ENCODE assay signal across 10 cellular contexts in the genomic region with DNA sequence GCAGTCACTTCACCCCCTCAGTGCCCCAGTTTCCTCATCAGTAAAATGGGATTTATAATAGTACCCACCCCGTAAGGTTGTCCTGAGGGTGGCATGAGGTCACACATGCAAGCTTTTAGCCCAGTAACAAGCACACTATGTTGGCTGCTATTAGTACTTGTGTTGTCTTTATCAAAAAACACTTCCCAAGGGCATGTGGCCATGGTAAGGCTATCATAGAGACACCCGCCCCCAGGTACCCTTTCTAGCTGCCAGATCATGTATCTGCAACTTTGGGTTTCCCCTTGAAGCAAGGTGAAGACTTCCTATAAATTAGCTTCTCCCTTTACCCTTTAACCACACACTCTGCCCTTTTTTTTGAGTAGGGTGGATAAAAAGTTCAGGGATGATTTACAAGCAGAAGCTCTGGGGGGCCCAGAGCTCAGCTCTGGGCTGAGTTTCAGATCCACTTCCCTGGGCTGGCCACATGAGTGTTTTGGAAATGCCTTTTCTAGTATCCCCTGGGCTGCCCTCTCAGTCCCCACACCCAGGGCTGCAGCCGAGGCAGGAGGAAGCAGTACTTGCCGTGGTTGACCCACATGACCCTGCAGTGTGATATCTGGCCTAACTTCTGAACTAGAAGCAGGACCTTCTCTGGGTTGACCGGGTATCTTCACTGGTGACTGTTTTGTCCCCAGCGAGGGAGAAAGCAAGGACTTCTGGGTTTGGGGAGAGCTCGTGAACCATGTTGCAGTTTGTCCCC. TPM values are rescaled to one million over a fixed set of nuclear protein-coding genes. Genes with fewer than 3 reads are reported as not detected.
DNase-seq lines count a peak whose midpoint lies in the region; ATAC-seq and TF ChIP-seq lines count a peak whose summit lies in the region.
"Had no signal": no experiment of that assay in that cellular context is flagged by ENCODE, and none has a peak within 500 bp of the region (broad histone marks: within the 10 kb centered on the region; RNA-seq: fewer than 3 reads in every experiment).

No MANE protein-coding gene starts in this region.

- no peaks in the 10 kb centered on the region for H3K27me3 ChIP-seq in adrenal gland
- H3K27me3 ChIP-seq: tibial artery had no signal

- peaks cover 44% of the 10 kb centered on the region for H3K36me3 Mint-ChIP-seq in stimulated activated naive CD8-positive, alpha-beta T cell treated with anti-CD3 and anti-CD28 coated beads, Interleukin-15, Interleukin-2, amounts not matched to agents 100 ng/mL and 50 ng/mL, for 24 hours (ENCODE audit: low read depth)

- H3K27ac Mint-ChIP-seq in stimulated activated naive CD8-positive, alpha-beta T cell treated with anti-CD3 and anti-CD28 coated beads, Interleukin-15, Interleukin-2, amounts not matched to agents 100 ng/mL and 50 ng/mL, for 24 hours = peak overlapping the region; percentile 98

- H3K4me3 Mint-ChIP-seq in stimulated activated naive CD8-positive, alpha-beta T cell treated with anti-CD3 and anti-CD28 coated beads, Interleukin-15, Interleukin-2, amounts not matched to agents 100 ng/mL and 50 ng/mL, for 24 hours = peak overlapping the region; percentile 94

- H3K27me3 Mint-ChIP-seq in stimulated activated naive CD8-positive, alpha-beta T cell treated with anti-CD3 and anti-CD28 coated beads, Interleukin-15, Interleukin-2, amounts not matched to agents 100 ng/mL and 50 ng/mL, for 24 hours = no peaks in the 10 kb centered on the region

- TF ChIP-seq CTCF in adrenal gland (IDR thresholded peaks at IDR 0.05) = no peak

- no peaks in the 10 kb centered on the region for H3K9me3 Mint-ChIP-seq in stimulated activated naive CD8-positive, alpha-beta T cell treated with anti-CD3 and anti-CD28 coated beads, Interleukin-15, Interleukin-2, amounts not matched to agents 100 ng/mL and 50 ng/mL, for 24 hours

- ATAC-seq in left ventricle myocardium superior = peak; percentile 58

- peaks cover 76% of the 10 kb centered on the region for H3K4me1 Mint-ChIP-seq in stimulated activated naive CD8-positive, alpha-beta T cell treated with anti-CD3 and anti-CD28 coated beads, Interleukin-15, Interleukin-2, amounts not matched to agents 100 ng/mL and 50 ng/mL, for 24 hours (ENCODE audit: low read depth)

- intact Hi-C loops in left ventricle myocardium superior (cut with micrococcal nuclease) (no loop called here), adrenal gland (cut with DNase I) (no loop called here)

- no peaks in the 10 kb centered on the region for H3K9me3 ChIP-seq in adrenal gland (replicated peaks in 1 of 3)
- H3K9me3 ChIP-seq: tibial artery had no signal

- H3K4me1 ChIP-seq in adrenal gland (replicated peaks in 1 of 2) = peaks cover 16 to 39% of the 10 kb centered on the region in 2 donors

- WGBS in adrenal gland, 4 donors = 54 to 69% (median 65%) methylated on average over 4 to 7 of the region's 7 CpGs

- H3K36me3 ChIP-seq in adrenal gland (replicated peaks in 1 of 2) = peaks cover 0 to 5% of the 10 kb centered on the region in 2 donors

- H3K27ac ChIP-seq in adrenal gland = peak overlapping the region in 1 of 5 donors; percentile 41

- DNase-seq in SIG-M5 treated with dmso at 0.1 percent for 504 hours (lab: John Stamatoyannopoulos, UW; ENCODE audit: unreplicated experiment) (peak; percentile 43), SIG-M5 (lab: John Stamatoyannopoulos, UW) (no peak), left ventricle myocardium superior (peak; percentile 42), adrenal gland (no peak), NCI-H1417 (lab: John Stamatoyannopoulos, UW) (no peak), D341Med (ENCODE audit: low spot score) (no peak)
- peak; percentile 29 to 40 for DNase-seq in activated CD4-positive, alpha-beta T cell treated with anti-CD3 and anti-CD28 coated beads, Interleukin-2, amount 50 U/mL, for 48 hours

- TF ChIP-seq POLR2A in adrenal gland (IDR thresholded peaks at IDR 0.05) = no peak

- no peak overlapping the region for H3K4me3 ChIP-seq in adrenal gland
- H3K4me3 ChIP-seq: lung had no signal

RNA-seq across cellular contexts. Expression of gene ZDHHC18, which starts 2.0 kb away (rescaled TPM):
- total RNA-seq in left ventricle myocardium superior (18.1 TPM), adrenal gland (10 to 100 TPM in 4 of 8 donors, 1 to 10 TPM in 4; 4.9 to 16.5 (median 10.0) TPM)
- polyA plus RNA-seq in adrenal gland = 10 to 100 TPM in 2 of 3 donors, 1 to 10 TPM in 1; 5.7 to 13.4 (median 11.7) TPM

RNA-seq across cellular contexts. Expression of gene SFN, which starts 34.4 kb away (rescaled TPM):
- total RNA-seq in left ventricle myocardium superior (not detected), adrenal gland (under 1 TPM in 4 of 8 donors, not detected in 4; 0.23 to 0.43 (median 0.40) TPM)
- 1 to 10 TPM in 1 of 3 donors, under 1 TPM in 2; 0.33 to 1.1 (median 0.56) TPM for polyA plus RNA-seq in adrenal gland

RNA-seq across cellular contexts. Expression of gene PIGV, which starts 40.8 kb away (rescaled TPM):
- 4.5 TPM for total RNA-seq in left ventricle myocardium superior
- total RNA-seq in adrenal gland = 10 to 100 TPM; 11.8 to 43.1 (median 34.4) TPM
- 10 to 100 TPM in 1 of 3 donors, 1 to 10 TPM in 2; 6.7 to 18.7 (median 8.5) TPM for polyA plus RNA-seq in adrenal gland

Comparison
In these comparisons a context has a peak if more than half of its experiments do, and no peak if none do; other contexts are left out.
1. DNase-seq: peak in SIG-M5 treated with dmso at 0.1 percent for 504 hours (single experiment), activated CD4-positive, alpha-beta T cell treated with anti-CD3 and anti-CD28 coated beads, Interleukin-2, amount 50 U/mL, for 48 hours (2 of 2) and left ventricle myocardium superior (single experiment); none in SIG-M5 (single experiment), adrenal gland (0 of 7), NCI-H1417 (0 of 3) and D341Med (single experiment).